ENCODE assay signal across 9 cellular contexts in genomic region chr16:31455601-31456314, GRCh38. TPM values are rescaled to one million over a fixed set of nuclear protein-coding genes. Genes with fewer than 3 reads are reported as not detected.
A peak's percentile ranks its signal among the peaks of the same experiment; 100 is the strongest.
DNase-seq lines count a peak whose midpoint lies in the region; ATAC-seq and TF ChIP-seq lines count a peak whose summit lies in the region.
"Had no signal": no experiment of that assay in that cellular context is flagged by ENCODE, and none has a peak within 500 bp of the region (broad histone marks: within the 10 kb centered on the region; RNA-seq: fewer than 3 reads in every experiment).

No MANE protein-coding gene starts in this region.

- peaks cover 20% of the 10 kb centered on the region for H4K20me1 ChIP-seq in PC-9 (ENCODE audit: insufficient read depth)

- H3K27me3 ChIP-seq in PC-9 (ENCODE audit: insufficient read depth, low read depth) (no peaks in the 10 kb centered on the region), endodermal cell (ENCODE audit: control insufficient read depth, insufficient read depth, low read length, poor library complexity, severe bottlenecking) (no peaks in the 10 kb centered on the region), skeletal muscle tissue (ENCODE audit: control insufficient read depth in 3 of 3, insufficient read depth in 3 of 3, low read length in 3 of 3) (no peaks in the 10 kb centered on the region), dorsolateral prefrontal cortex (no peaks in the 10 kb centered on the region)

- no peak overlapping the region for H3K4me3 Mint-ChIP-seq in endodermal cell

- no TSS peak for BruUV-seq in PC-9 (replicated peaks; lab: Mats Ljungman, UMichigan)

- peaks cover 52% of the 10 kb centered on the region for H3F3A ChIP-seq in PC-9 (ENCODE audit: insufficient read depth, low read depth)

- H3K27ac Mint-ChIP-seq in endodermal cell: no peak overlapping the region

- intact Hi-C loops in PC-9 (cut with micrococcal nuclease; ENCODE audit: unreplicated experiment): loop anchor here (5.0 to 10.0 kb wide), 4 partner anchors 242 to 801 kb away; partner anchors contain the start of genes FBRS, PRR14 and SETD1A
- intact Hi-C loops in dorsolateral prefrontal cortex (cut with DNase I): loop anchor here (5.0 to 10.0 kb wide), 7 partner anchors 271 to 498 kb away; partner anchors contain the start of genes KAT8 (in 2 of the 2), STX4 (in 2 of the 2), FUS (in 1 of the 2) and SETD1A (in 1 of the 2)

- H3K4me1 Mint-ChIP-seq in endodermal cell: peaks cover 27% of the 10 kb centered on the region

- H3K4me2 ChIP-seq in PC-9: peak overlapping the region; percentile 19

- H3K36me3 ChIP-seq in PC-9 (ENCODE audit: low read depth): no peaks in the 10 kb centered on the region
- H3K36me3 ChIP-seq in endodermal cell (ENCODE audit: control insufficient read depth, insufficient read depth, low read length): peaks cover 19% of the 10 kb centered on the region
- H3K36me3 ChIP-seq in skeletal muscle tissue (ENCODE audit: control insufficient read depth in 3 of 3, insufficient read depth in 3 of 3, low read length in 3 of 3): peaks cover 0 to 4% (median 3%) of the 10 kb centered on the region in 3 donors

- H3K36me3 Mint-ChIP-seq in endodermal cell (ENCODE audit: low read depth): peaks cover 3% of the 10 kb centered on the region

- POLR2A ChIA-PET in PC-9 (lab: Charles Lee; ENCODE audit: unreplicated experiment): interaction anchor here (0.5 to 0.6 kb wide), 2 partner anchors 15 to 314 kb away, joined by 5 to 9 read pairs; no protein-coding TSS in a partner anchor

- H3K9ac ChIP-seq in endodermal cell (ENCODE audit: extremely low read depth, low read length, poor library complexity, severe bottlenecking) (no peak overlapping the region), skeletal muscle tissue (ENCODE audit: low read depth in 1 of 3, low read length in 3 of 3) (peak overlapping the region in 2 of 3 donors; percentile 40 to 50)

- H2AFZ ChIP-seq in PC-9: no peak overlapping the region

- no peaks in the 10 kb centered on the region for H3K9me3 Mint-ChIP-seq in endodermal cell

- DNase-seq in SKM-1 (lab: John Stamatoyannopoulos, UW; ENCODE audit: unreplicated experiment): peak; percentile 28
- DNase-seq in SKM-1 treated with dmso at 0.1 percent for 144 hours (lab: John Stamatoyannopoulos, UW; ENCODE audit: unreplicated experiment): no peak
- no peak for DNase-seq in PC-9
- DNase-seq in endodermal cell: peak; percentile 77
- no peak for DNase-seq in dorsolateral prefrontal cortex
- DNase-seq in DMS114 treated with DMSO at 0.1 percent for 48 hours (lab: John Stamatoyannopoulos, UW; ENCODE audit: unreplicated experiment): no peak
- DNase-seq: NCI-H226 had no signal

- CTCF ChIA-PET in PC-9 (lab: Charles Lee): interaction anchor here (0.5 to 1.6 kb wide), 4 partner anchors 16 to 532 kb away, joined by 3 to 5 read pairs (median 4); partner anchors contain the start of genes FBXL19 and TGFB1I1

- H3K9me2 ChIP-seq in PC-9 (ENCODE audit: insufficient read depth): no peaks in the 10 kb centered on the region

- peaks cover 46% of the 10 kb centered on the region for H3K79me2 ChIP-seq in PC-9 (ENCODE audit: low read depth)

- H3K4me3 ChIP-seq in PC-9 (no peak overlapping the region), endodermal cell (ENCODE audit: low read length) (no peak overlapping the region), skeletal muscle tissue (ENCODE audit: low read length in 3 of 3) (peak overlapping the region in 2 of 3 donors; percentile 22 to 35), dorsolateral prefrontal cortex (peak overlapping the region in 4 of 59 donors; percentile 4 to 16 (median 12))

- TF ChIP-seq CTCF in PC-9 (conservative IDR thresholded peaks at IDR 0.05): peak; percentile 50
- TF ChIP-seq CTCF in endodermal cell (conservative IDR thresholded peaks at IDR 0.05): peak; percentile 76
- TF ChIP-seq CTCF in dorsolateral prefrontal cortex (IDR thresholded peaks at IDR 0.05 in 54 of 56, conservative IDR thresholded peaks at IDR 0.05 in 2 of 56; ENCODE audit: low read depth in 1 of 56, partially characterized antibody in 56 of 56): peak in 22 of 56 donors; percentile 7 to 49 (median 19)

- no peaks in the 10 kb centered on the region for H3K27me3 Mint-ChIP-seq in endodermal cell (ENCODE audit: insufficient read depth)

- peaks cover 67% of the 10 kb centered on the region for H3K4me1 ChIP-seq in PC-9 (replicated peaks; ENCODE audit: insufficient read depth)
- peaks cover 11% of the 10 kb centered on the region for H3K4me1 ChIP-seq in endodermal cell (ENCODE audit: control insufficient read depth, insufficient read depth, low read length)
- H3K4me1 ChIP-seq in skeletal muscle tissue (ENCODE audit: control insufficient read depth in 3 of 3, insufficient read depth in 3 of 3, low read length in 3 of 3): peaks cover 63 to 70% (median 66%) of the 10 kb centered on the region in 3 donors

- H3K9me3 ChIP-seq in PC-9 (ENCODE audit: insufficient read depth, low read depth) (no peaks in the 10 kb centered on the region), endodermal cell (ENCODE audit: control insufficient read depth, low read length) (no peaks in the 10 kb centered on the region), skeletal muscle tissue (ENCODE audit: control insufficient read depth in 3 of 3, low read length in 3 of 3) (no peaks in the 10 kb centered on the region)

- no peak for ATAC-seq in GM18511 (IDR thresholded peaks at IDR 0.05; ENCODE audit: unreplicated experiment)

- WGBS in endodermal cell (ENCODE audit: insufficient coverage in 1 of 2, insufficient read length in 1 of 2), 2 experiments: 90 to 94% methylated on average over 12 to 17 of the region's 17 CpGs

- H3K27ac ChIP-seq in PC-9: no peak overlapping the region
- H3K27ac ChIP-seq in endodermal cell (ENCODE audit: low read depth, low read length): no peak overlapping the region
- no peak overlapping the region for H3K27ac ChIP-seq in skeletal muscle tissue (ENCODE audit: low read depth, low read length)
- H3K27ac ChIP-seq in dorsolateral prefrontal cortex: peak overlapping the region in 5 of 59 donors; percentile 12 to 45 (median 23)

RNA-seq across cellular contexts. Expression of gene ARMC5, which starts 3.5 kb away (rescaled TPM):
- 18.6 and 21.4 TPM in 2 replicates for total RNA-seq in PC-9 (2021)
- 10 to 100 TPM in 1 of 2 donors, 1 to 10 TPM in 1; 9.4 to 12.1 TPM for total RNA-seq in endodermal cell
- polyA plus RNA-seq in endodermal cell (2013, experiment 1 of 2): 8.5 TPM
- polyA plus RNA-seq in endodermal cell (2013, experiment 2 of 2): 8.5 TPM
- total RNA-seq in skeletal muscle tissue: 6.8 TPM
- total RNA-seq in dorsolateral prefrontal cortex: 10 to 100 TPM; 10.4 to 21.8 (median 15.2) TPM

RNA-seq across cellular contexts. Expression of gene ZNF843, which starts 13.2 kb away (rescaled TPM):
- total RNA-seq in PC-9 (2021): 0.85 and 0.88 TPM in 2 replicates
- 1 to 10 TPM in 1 of 2 donors, under 1 TPM in 1; 0.31 to 1.5 TPM for total RNA-seq in endodermal cell
- 1.00 TPM for polyA plus RNA-seq in endodermal cell (2013, experiment 1 of 2)
- 0.79 TPM for polyA plus RNA-seq in endodermal cell (2013, experiment 2 of 2)
- 0.52 TPM for total RNA-seq in skeletal muscle tissue
- total RNA-seq in dorsolateral prefrontal cortex: 1 to 10 TPM; 1.2 to 5.3 (median 2.9) TPM

RNA-seq across cellular contexts. Expression of gene TGFB1I1, which starts 16.2 kb away (rescaled TPM):
- 9.0 and 15.3 TPM in 2 replicates for total RNA-seq in PC-9 (2021)
- total RNA-seq in endodermal cell: 1 to 10 TPM; 7.5 to 10.0 TPM
- 24.3 TPM for polyA plus RNA-seq in endodermal cell (2013, experiment 1 of 2)
- 20.8 TPM for polyA plus RNA-seq in endodermal cell (2013, experiment 2 of 2)
- total RNA-seq in skeletal muscle tissue: 30.8 TPM
- total RNA-seq in dorsolateral prefrontal cortex: 10 to 100 TPM in 12 of 120 experiments, 1 to 10 TPM in 108; 1.7 to 19.5 (median 4.9) TPM

RNA-seq across cellular contexts. Expression of gene SLC5A2, which starts 27.2 kb away (rescaled TPM):
- total RNA-seq in PC-9 (2021) (0.13 and 0.60 TPM in 2 replicates), endodermal cell (under 1 TPM; 0.22 to 0.24 TPM), skeletal muscle tissue (not detected), dorsolateral prefrontal cortex (1 to 10 TPM in 5 of 120 experiments, under 1 TPM in 48, not detected in 67; 0.17 to 1.8 (median 0.48) TPM)
- 0.28 TPM for polyA plus RNA-seq in endodermal cell (2013, experiment 1 of 2)
- polyA plus RNA-seq in endodermal cell (2013, experiment 2 of 2): 0.17 TPM

RNA-seq across cellular contexts. Expression of gene COX6A2, which starts 27.6 kb away (rescaled TPM):
- total RNA-seq in PC-9 (2021) (not detected in 2 replicates), endodermal cell (not detected), skeletal muscle tissue (49.1 TPM), dorsolateral prefrontal cortex (1 to 10 TPM in 10 of 120 experiments, not detected in 110; 1.2 to 2.2 (median 1.5) TPM)
- polyA plus RNA-seq in endodermal cell (2013, experiment 1 of 2): not detected
- polyA plus RNA-seq in endodermal cell (2013, experiment 2 of 2): not detected

Comparison
In these comparisons a context has a peak if more than half of its experiments do, and no peak if none do; other contexts are left out.
1. DNase-seq: peak in SKM-1 (single experiment) and endodermal cell (single experiment); none in SKM-1 treated with dmso at 0.1 percent for 144 hours (single experiment), PC-9 (0 of 2), dorsolateral prefrontal cortex (0 of 10) and DMS114 treated with DMSO at 0.1 percent for 48 hours (single experiment).
2. H3K4me3 ChIP-seq: peak in skeletal muscle tissue (2 of 3); none in PC-9 (single experiment) and endodermal cell (single experiment).